13 cellular contexts compared by ENCODE assay signal in the genomic region with DNA sequence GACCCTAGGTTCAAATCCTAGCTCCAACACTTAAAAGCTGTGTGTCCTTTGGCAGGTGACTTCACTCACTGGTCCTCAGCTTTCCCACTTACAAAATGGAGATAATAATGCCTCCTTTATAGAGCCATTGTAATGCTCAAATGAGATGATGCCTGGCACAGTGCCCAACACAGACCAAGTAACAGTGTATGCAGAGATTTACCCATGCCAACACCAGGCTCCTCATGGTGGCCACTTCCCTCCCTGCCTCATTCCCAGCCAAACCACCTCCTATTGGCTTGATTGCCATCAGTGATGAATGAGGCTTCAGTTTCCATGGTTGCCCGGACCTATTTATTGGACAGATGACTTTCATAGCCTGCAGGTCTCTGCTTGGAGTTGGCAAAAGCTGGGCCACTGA.
DNase-seq lines count a peak whose midpoint lies in the region.
"Had no signal": no experiment of that assay in that cellular context is flagged by ENCODE, and none has a peak within 500 bp of the region (broad histone marks: within the 10 kb centered on the region; RNA-seq: fewer than 3 reads in every experiment).

No MANE protein-coding gene starts in this region.

- DNase-seq in NCI-H1105 treated with DMSO at 0.1 percent for 48 hours (lab: John Stamatoyannopoulos, UW) (peak; percentile 2), NCI-H1105 (lab: John Stamatoyannopoulos, UW) (no peak), COLO668 (lab: John Stamatoyannopoulos, UW; ENCODE audit: unreplicated experiment) (peak; percentile 15), NCI-H2029 treated with DMSO at 0.1 percent for 48 hours (lab: John Stamatoyannopoulos, UW) (peak; percentile 55), cerebellar cortex (ENCODE audit: low spot score) (peak; percentile 5), cardiac septum (ENCODE audit: low spot score) (no peak), HCEC 1CT (no peak), HT-29 (ENCODE audit: low spot score) (no peak)
- DNase-seq: AML-193, GDM1, IMR-90, NCI-H187 treated with DMSO at 0.1 percent for 48 hours, NCI-H510A treated with DMSO at 0.1 percent for 48 hours had no signal

- intact Hi-C loops in cardiac septum (cut with DNase I): no loop called here

Comparison
In these comparisons a context has a peak if more than half of its experiments do, and no peak if none do; other contexts are left out.
1. DNase-seq: peak in NCI-H1105 treated with DMSO at 0.1 percent for 48 hours (single experiment), COLO668 (single experiment), NCI-H2029 treated with DMSO at 0.1 percent for 48 hours (single experiment) and cerebellar cortex (single experiment); none in NCI-H1105 (single experiment), cardiac septum (single experiment), HCEC 1CT (single experiment) and HT-29 (single experiment).